In genomic region chr1:181105134-181106021, GRCh38 we compare ENCODE assay signal across 1 cellular context.
TF ChIP-seq lines count a peak whose summit lies in the region.

No MANE protein-coding gene starts in this region.

TF ChIP-seq in K562, 482 proteins besides CTCF, POLR2A, EP300 and RAD21 (continued from another document and continues in another):
- TF ChIP-seq ZBTB2 (IDR thresholded peaks at IDR 0.05) (no peak), RFX1 (IDR thresholded peaks at IDR 0.05) (peak; percentile 89), L3MBTL2 (IDR thresholded peaks at IDR 0.05) (peak; percentile 93), SOX6 (IDR thresholded peaks at IDR 0.05) (0 out of 2 replicates have a peak, but pooled peaks have one; percentile 23), SMAD4 (CRISPR knock-in tag; conservative IDR thresholded peaks at IDR 0.05) (peak; percentile 72), HMG20B (CRISPR knock-in tag; IDR thresholded peaks at IDR 0.05) (no peak), ZBTB11 (CRISPR knock-in tag; IDR thresholded peaks at IDR 0.05) (peak in 1 of 3 experiments; percentile 22; a peak in 2 of 6 replicates), ZNF778 (CRISPR knock-in tag; IDR thresholded peaks at IDR 0.05) (no peak), FOXK1 (CRISPR knock-in tag; IDR thresholded peaks at IDR 0.05; ENCODE audit: borderline replicate concordance) (peak; percentile 25; the same call in 1 of the 2 replicates), RUNX1 (IDR thresholded peaks at IDR 0.05; ENCODE audit: low read depth) (0 out of 2 replicates have a peak, but pooled peaks have one; percentile 26), NEUROD1 (IDR thresholded peaks at IDR 0.05; ENCODE audit: borderline replicate concordance, low read depth, low read length, partially characterized antibody) (no peak), EGR1 (conservative IDR thresholded peaks at IDR 0.05) (peak; percentile 97), SIRT6 (IDR thresholded peaks at IDR 0.05; ENCODE audit: low read depth, low read length) (no peak), NONO (IDR thresholded peaks at IDR 0.05; ENCODE audit: low read depth in 2 of 2, low read length in 1 of 2) (peak; percentile 25 to 80; a peak in 1 of 4 replicates), BMI1 (IDR thresholded peaks at IDR 0.05; ENCODE audit: low read length) (0 out of 2 replicates have a peak, but pooled peaks have one; percentile 58), TGIF2 (CRISPR knock-in tag; IDR thresholded peaks at IDR 0.05) (0 out of 2 replicates have a peak, but pooled peaks have one; percentile 62), MEF2A (IDR thresholded peaks at IDR 0.05; ENCODE audit: control insufficient read depth, low read depth, low read length) (no peak), ERF (CRISPR knock-in tag; IDR thresholded peaks at IDR 0.05) (peak; percentile 59; the same call in 1 of the 2 replicates), ESRRB (CRISPR knock-in tag; IDR thresholded peaks at IDR 0.05; ENCODE audit: borderline replicate concordance) (no peak), ZNF3 (CRISPR knock-in tag; IDR thresholded peaks at IDR 0.05) (no peak), PRPF4 (IDR thresholded peaks at IDR 0.05; ENCODE audit: insufficient read depth, low read depth, low read length, poor library complexity, severe bottlenecking) (peak; percentile 82), ZFX (CRISPR knock-in tag; IDR thresholded peaks at IDR 0.05) (peak; percentile 95), POLR2B (IDR thresholded peaks at IDR 0.05; ENCODE audit: low read depth, partially characterized antibody) (no peak), WHSC1 (IDR thresholded peaks at IDR 0.05; ENCODE audit: low read length) (no peak), RHOXF2B (CRISPR knock-in tag; conservative IDR thresholded peaks at IDR 0.05) (no peak), ZNF146 (CRISPR knock-in tag; IDR thresholded peaks at IDR 0.05; ENCODE audit: unreplicated experiment) (no peak), POLR2G (IDR thresholded peaks at IDR 0.05; ENCODE audit: low read depth, low read length) (peak; percentile 95), ZKSCAN1 (IDR thresholded peaks at IDR 0.05; ENCODE audit: low read depth, low read length) (peak; percentile 21; the same call in 1 of the 2 replicates), KDM5B (IDR thresholded peaks at IDR 0.05; ENCODE audit: insufficient replicate concordance, low read depth, low read length) (peak; percentile 64), FIP1L1 (IDR thresholded peaks at IDR 0.05; ENCODE audit: low read depth, low read length, poor library complexity, severe bottlenecking) (peak; percentile 87), RB1 (IDR thresholded peaks at IDR 0.05; ENCODE audit: low read depth) (peak; percentile 90), SMARCE1 (IDR thresholded peaks at IDR 0.05) (0 out of 2 replicates have a peak, but pooled peaks have one; percentile 37), ZNF639 (CRISPR knock-in tag; conservative IDR thresholded peaks at IDR 0.05 in 1 of 2, IDR thresholded peaks at IDR 0.05 in 1 of 2) (peak in 1 of 2 experiments; percentile 92; a peak in 2 of 4 replicates), ZFP91 (CRISPR knock-in tag; IDR thresholded peaks at IDR 0.05) (no peak; the same call in 1 of the 2 replicates), YY1 (IDR thresholded peaks at IDR 0.05; ENCODE audit: borderline replicate concordance in 1 of 3, control insufficient read depth in 1 of 3, extremely low read depth in 1 of 3, insufficient read depth in 3 of 3, insufficient read length in 1 of 3, insufficient replicate concordance in 2 of 3, low read depth in 1 of 3, low read length in 2 of 3) (peak in 1 of 3 experiments; percentile 74), PHF21A (IDR thresholded peaks at IDR 0.05; ENCODE audit: borderline replicate concordance, low read depth) (no peak), RBFOX2 (IDR thresholded peaks at IDR 0.05; ENCODE audit: low read depth, low read length) (peak; percentile 87), GATAD2B (IDR thresholded peaks at IDR 0.05; ENCODE audit: borderline replicate concordance) (peak; percentile 95), NCOR1 (IDR thresholded peaks at IDR 0.05) (peak; percentile 25; the same call in 1 of the 2 replicates), E2F3 (CRISPR knock-in tag; IDR thresholded peaks at IDR 0.05) (peak; percentile 85), ESRRA (IDR thresholded peaks at IDR 0.05; ENCODE audit: borderline replicate concordance, low read depth) (peak; percentile 9)
- TF ChIP-seq, protein P1, sequence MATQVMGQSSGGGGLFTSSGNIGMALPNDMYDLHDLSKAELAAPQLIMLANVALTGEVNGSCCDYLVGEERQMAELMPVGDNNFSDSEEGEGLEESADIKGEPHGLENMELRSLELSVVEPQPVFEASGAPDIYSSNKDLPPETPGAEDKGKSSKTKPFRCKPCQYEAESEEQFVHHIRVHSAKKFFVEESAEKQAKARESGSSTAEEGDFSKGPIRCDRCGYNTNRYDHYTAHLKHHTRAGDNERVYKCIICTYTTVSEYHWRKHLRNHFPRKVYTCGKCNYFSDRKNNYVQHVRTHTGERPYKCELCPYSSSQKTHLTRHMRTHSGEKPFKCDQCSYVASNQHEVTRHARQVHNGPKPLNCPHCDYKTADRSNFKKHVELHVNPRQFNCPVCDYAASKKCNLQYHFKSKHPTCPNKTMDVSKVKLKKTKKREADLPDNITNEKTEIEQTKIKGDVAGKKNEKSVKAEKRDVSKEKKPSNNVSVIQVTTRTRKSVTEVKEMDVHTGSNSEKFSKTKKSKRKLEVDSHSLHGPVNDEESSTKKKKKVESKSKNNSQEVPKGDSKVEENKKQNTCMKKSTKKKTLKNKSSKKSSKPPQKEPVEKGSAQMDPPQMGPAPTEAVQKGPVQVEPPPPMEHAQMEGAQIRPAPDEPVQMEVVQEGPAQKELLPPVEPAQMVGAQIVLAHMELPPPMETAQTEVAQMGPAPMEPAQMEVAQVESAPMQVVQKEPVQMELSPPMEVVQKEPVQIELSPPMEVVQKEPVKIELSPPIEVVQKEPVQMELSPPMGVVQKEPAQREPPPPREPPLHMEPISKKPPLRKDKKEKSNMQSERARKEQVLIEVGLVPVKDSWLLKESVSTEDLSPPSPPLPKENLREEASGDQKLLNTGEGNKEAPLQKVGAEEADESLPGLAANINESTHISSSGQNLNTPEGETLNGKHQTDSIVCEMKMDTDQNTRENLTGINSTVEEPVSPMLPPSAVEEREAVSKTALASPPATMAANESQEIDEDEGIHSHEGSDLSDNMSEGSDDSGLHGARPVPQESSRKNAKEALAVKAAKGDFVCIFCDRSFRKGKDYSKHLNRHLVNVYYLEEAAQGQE (CRISPR knock-in tag; IDR thresholded peaks at IDR 0.05; ENCODE audit: low read depth), result 0 out of 2 replicates have a peak, but pooled peaks have one; percentile 24
- TF ChIP-seq, protein P2, sequence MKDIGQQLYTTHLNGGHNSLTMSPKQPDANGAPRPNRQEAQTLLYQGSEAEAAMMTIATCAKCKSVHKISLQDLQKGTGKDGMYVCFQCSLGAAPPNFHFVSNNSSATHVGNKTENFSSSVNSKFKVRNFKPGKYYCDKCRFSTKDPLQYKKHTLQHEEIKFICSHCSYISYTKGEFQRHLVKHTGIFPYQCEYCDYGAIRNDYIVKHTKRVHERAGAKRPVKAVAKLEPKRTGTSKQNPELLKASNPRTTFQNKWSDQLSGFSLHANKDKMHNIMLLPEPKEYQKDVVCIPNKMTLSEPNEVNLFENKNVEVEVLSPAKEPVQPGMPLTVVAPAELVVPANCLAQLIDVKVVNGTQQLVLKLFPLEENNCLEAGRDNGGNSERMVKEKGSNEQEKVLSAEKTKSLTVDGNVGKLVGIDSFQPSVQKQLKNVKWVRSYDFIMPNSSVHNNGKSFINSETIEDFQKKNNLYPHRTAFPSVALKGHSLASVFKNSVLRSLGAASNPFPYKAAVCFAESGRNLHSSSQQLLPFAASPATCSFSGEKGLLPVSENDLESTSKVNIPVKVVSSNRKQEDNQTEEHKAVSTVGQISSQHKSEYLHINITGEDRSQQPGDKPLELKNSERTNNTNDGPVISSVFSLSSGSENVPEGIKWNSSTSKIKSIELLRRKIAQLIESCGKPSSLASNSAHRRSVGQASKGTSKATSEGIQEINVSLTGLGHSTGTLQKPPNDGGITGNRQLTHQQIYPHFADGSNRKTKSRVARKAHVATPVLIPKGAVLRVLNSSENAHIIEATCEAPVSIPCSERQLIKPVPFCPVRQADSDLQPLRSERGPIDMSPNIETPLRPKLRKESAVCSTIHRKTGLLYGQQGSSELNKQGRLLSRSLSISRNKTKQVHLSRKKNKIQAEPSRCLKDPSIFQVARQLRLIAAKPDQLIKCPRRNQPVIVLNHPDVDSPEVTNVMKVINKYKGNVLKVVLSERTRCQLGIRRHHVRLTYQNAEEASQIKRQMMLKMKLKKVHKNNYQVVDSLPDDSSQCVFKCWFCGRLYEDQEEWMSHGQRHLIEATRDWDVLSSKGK (CRISPR knock-in tag; IDR thresholded peaks at IDR 0.05), result no peak
- TF ChIP-seq, protein P3, sequence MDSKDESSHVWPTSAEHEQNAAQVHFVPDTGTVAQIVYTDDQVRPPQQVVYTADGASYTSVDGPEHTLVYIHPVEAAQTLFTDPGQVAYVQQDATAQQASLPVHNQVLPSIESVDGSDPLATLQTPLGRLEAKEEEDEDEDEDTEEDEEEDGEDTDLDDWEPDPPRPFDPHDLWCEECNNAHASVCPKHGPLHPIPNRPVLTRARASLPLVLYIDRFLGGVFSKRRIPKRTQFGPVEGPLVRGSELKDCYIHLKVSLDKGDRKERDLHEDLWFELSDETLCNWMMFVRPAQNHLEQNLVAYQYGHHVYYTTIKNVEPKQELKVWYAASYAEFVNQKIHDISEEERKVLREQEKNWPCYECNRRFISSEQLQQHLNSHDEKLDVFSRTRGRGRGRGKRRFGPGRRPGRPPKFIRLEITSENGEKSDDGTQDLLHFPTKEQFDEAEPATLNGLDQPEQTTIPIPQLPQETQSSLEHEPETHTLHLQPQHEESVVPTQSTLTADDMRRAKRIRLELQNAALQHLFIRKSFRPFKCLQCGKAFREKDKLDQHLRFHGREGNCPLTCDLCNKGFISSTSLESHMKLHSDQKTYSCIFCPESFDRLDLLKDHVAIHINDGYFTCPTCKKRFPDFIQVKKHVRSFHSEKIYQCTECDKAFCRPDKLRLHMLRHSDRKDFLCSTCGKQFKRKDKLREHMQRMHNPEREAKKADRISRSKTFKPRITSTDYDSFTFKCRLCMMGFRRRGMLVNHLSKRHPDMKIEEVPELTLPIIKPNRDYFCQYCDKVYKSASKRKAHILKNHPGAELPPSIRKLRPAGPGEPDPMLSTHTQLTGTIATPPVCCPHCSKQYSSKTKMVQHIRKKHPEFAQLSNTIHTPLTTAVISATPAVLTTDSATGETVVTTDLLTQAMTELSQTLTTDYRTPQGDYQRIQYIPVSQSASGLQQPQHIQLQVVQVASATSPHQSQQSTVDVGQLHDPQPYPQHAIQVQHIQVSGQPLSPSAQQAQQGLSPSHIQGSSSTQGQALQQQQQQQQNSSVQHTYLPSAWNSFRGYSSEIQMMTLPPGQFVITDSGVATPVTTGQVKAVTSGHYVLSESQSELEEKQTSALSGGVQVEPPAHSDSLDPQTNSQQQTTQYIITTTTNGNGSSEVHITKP (IDR thresholded peaks at IDR 0.05; ENCODE audit: partially characterized antibody), result peak; percentile 23
